In genomic region chr21:39088831-39089380, GRCh38 we compare ENCODE assay signal across 12 cellular contexts.
DNase-seq lines count a peak whose midpoint lies in the region; ATAC-seq, FAIRE-seq and TF ChIP-seq lines count a peak whose summit lies in the region.
"Had no signal": no experiment of that assay in that cellular context is flagged by ENCODE, and none has a peak within 500 bp of the region (broad histone marks: within the 10 kb centered on the region; RNA-seq: fewer than 3 reads in every experiment).

No MANE protein-coding gene starts in this region.

- no peak overlapping the region for H3K27ac ChIP-seq in 22Rv1
- H3K27ac ChIP-seq in astrocyte (ENCODE audit: low read depth, low read length): no peak overlapping the region
- peak overlapping the region; percentile 94 for H3K27ac ChIP-seq in left ventricle myocardium inferior (replicated peaks)
- no peak overlapping the region for H3K27ac ChIP-seq in effector memory CD4-positive, alpha-beta T cell (ENCODE audit: insufficient read depth, low read length, poor library complexity, severe bottlenecking)
- H3K27ac ChIP-seq: C4-2B, neutrophil, SK-N-MC had no signal

- peak; percentile 67 for DNase-seq in HPDE6-E6E7 (ENCODE audit: extremely low spot score)
- peak; percentile 69 for DNase-seq in astrocyte (ENCODE audit: low read depth)
- DNase-seq in left ventricle myocardium inferior: no peak
- DNase-seq in effector memory CD4-positive, alpha-beta T cell: no peak
- DNase-seq in GF-D8 (lab: John Stamatoyannopoulos, UW): no peak
- no peak for DNase-seq in NCI-H2196 treated with DMSO at 0.1 percent for 48 hours (lab: John Stamatoyannopoulos, UW; ENCODE audit: unreplicated experiment)
- DNase-seq: NCI-H1694 had no signal

- H3K4me1 Mint-ChIP-seq in astrocyte (ENCODE audit: low read depth, unreplicated experiment): no peaks in the 10 kb centered on the region

- ATAC-seq in HG02678 (IDR thresholded peaks at IDR 0.05; ENCODE audit: unreplicated experiment): no peak

- no peak overlapping the region for H2AFZ ChIP-seq in astrocyte (ENCODE audit: low read depth, low read length)

- peaks cover 4% of the 10 kb centered on the region for H3K9me3 ChIP-seq in astrocyte (ENCODE audit: insufficient read depth, low read depth, low read length)
- H3K9me3 ChIP-seq in left ventricle myocardium inferior (replicated peaks): no peaks in the 10 kb centered on the region
- no peaks in the 10 kb centered on the region for H3K9me3 ChIP-seq in effector memory CD4-positive, alpha-beta T cell (ENCODE audit: control insufficient read depth, low read length)
- H3K9me3 ChIP-seq: neutrophil had no signal

- H3K79me2 ChIP-seq in astrocyte (ENCODE audit: insufficient read depth, low read length): no peaks in the 10 kb centered on the region

- H3K27me3 ChIP-seq in astrocyte (ENCODE audit: insufficient read depth, low read length): peaks cover 14% of the 10 kb centered on the region
- H3K27me3 ChIP-seq in left ventricle myocardium inferior (ENCODE audit: low read depth): no peaks in the 10 kb centered on the region
- no peaks in the 10 kb centered on the region for H3K27me3 ChIP-seq in effector memory CD4-positive, alpha-beta T cell (replicated peaks; ENCODE audit: control insufficient read depth, insufficient read depth, low read length, poor library complexity, severe bottlenecking)
- H3K27me3 ChIP-seq: neutrophil had no signal

- intact Hi-C loops in left ventricle myocardium inferior (cut with micrococcal nuclease): no loop called here

- TF ChIP-seq CTCF in 22Rv1 (IDR thresholded peaks at IDR 0.05) (0 out of 2 replicates have a peak, but pooled peaks have one; percentile 5), astrocyte (IDR thresholded peaks at IDR 0.05; ENCODE audit: insufficient read depth, low read depth, low read length) (no peak), left ventricle myocardium inferior (IDR thresholded peaks at IDR 0.05; ENCODE audit: borderline replicate concordance) (peak; percentile 26)

- H3K27ac Mint-ChIP-seq in astrocyte (ENCODE audit: unreplicated experiment): no peak overlapping the region

- peak; percentile 23 for FAIRE-seq in astrocyte (lab: Jason Lieb, UNC)

- H3K36me3 ChIP-seq in astrocyte (ENCODE audit: insufficient read depth, low read length): no peaks in the 10 kb centered on the region
- no peaks in the 10 kb centered on the region for H3K36me3 ChIP-seq in left ventricle myocardium inferior
- no peaks in the 10 kb centered on the region for H3K36me3 ChIP-seq in effector memory CD4-positive, alpha-beta T cell (ENCODE audit: control insufficient read depth, insufficient read depth, low read length)
- H3K36me3 ChIP-seq: neutrophil had no signal

- peaks cover 30% of the 10 kb centered on the region for H3K27me3 Mint-ChIP-seq in astrocyte (ENCODE audit: low read depth, unreplicated experiment)

- peaks cover 3% of the 10 kb centered on the region for H3K9me3 Mint-ChIP-seq in astrocyte (ENCODE audit: unreplicated experiment)

- no peak overlapping the region for H3K4me2 ChIP-seq in astrocyte (ENCODE audit: low read length)

- H3K36me3 Mint-ChIP-seq in astrocyte (ENCODE audit: low read depth, unreplicated experiment): peaks cover 6% of the 10 kb centered on the region

- H3K9ac ChIP-seq in astrocyte (ENCODE audit: low read length): no peak overlapping the region

- H3K4me1 ChIP-seq in astrocyte (ENCODE audit: insufficient read depth, low read length): peaks cover 10% of the 10 kb centered on the region
- H3K4me1 ChIP-seq in left ventricle myocardium inferior: peaks cover 40% of the 10 kb centered on the region
- no peaks in the 10 kb centered on the region for H3K4me1 ChIP-seq in effector memory CD4-positive, alpha-beta T cell (ENCODE audit: control insufficient read depth, insufficient read depth, low read length, poor library complexity, severe bottlenecking)

- no peak overlapping the region for H3K4me3 ChIP-seq in astrocyte (ENCODE audit: insufficient read depth, low read depth, low read length)
- H3K4me3 ChIP-seq in left ventricle myocardium inferior: no peak overlapping the region
- no peak overlapping the region for H3K4me3 ChIP-seq in effector memory CD4-positive, alpha-beta T cell (ENCODE audit: insufficient read depth, low read depth, low read length, poor library complexity, severe bottlenecking)
- H3K4me3 ChIP-seq: SK-N-MC had no signal

- H3K4me3 Mint-ChIP-seq in astrocyte (ENCODE audit: unreplicated experiment): no peak overlapping the region

- H4K20me1 ChIP-seq in astrocyte (ENCODE audit: insufficient read depth, low read length): no peaks in the 10 kb centered on the region

Comparison
In these comparisons a context has a peak if more than half of its experiments do, and no peak if none do; other contexts are left out.
1. DNase-seq: peak in HPDE6-E6E7 (single experiment) and astrocyte (single experiment); none in left ventricle myocardium inferior (single experiment), effector memory CD4-positive, alpha-beta T cell (0 of 3), GF-D8 (single experiment) and NCI-H2196 treated with DMSO at 0.1 percent for 48 hours (single experiment).